Comparison of ENCODE assay signal across 8 cellular contexts in genomic region chr6:137341721-137342195, GRCh38.
DNase-seq lines count a peak whose midpoint lies in the region; ATAC-seq, FAIRE-seq and TF ChIP-seq lines count a peak whose summit lies in the region.

No MANE protein-coding gene starts in this region.

- no peak for TF ChIP-seq POLR2A in vagina (IDR thresholded peaks at IDR 0.05)

- H3K4me3 ChIP-seq in retinal pigment epithelial cell (ENCODE audit: low read length) (no peak overlapping the region), vagina (no peak overlapping the region)

- FAIRE-seq in GM19239 (lab: Jason Lieb, UNC), result no peak

- H3K9me3 ChIP-seq in vagina, result no peaks in the 10 kb centered on the region

- peak; percentile 66 for DNase-seq in GM03348 (ENCODE audit: low spot score)
- DNase-seq in NCI-H1417 (lab: John Stamatoyannopoulos, UW), result peak in 2 of 3 experiments; percentile 52 to 80
- peak; percentile 39 for DNase-seq in activated CD4-positive, alpha-beta T cell treated with anti-CD3 and anti-CD28 coated beads, Interleukin-2, amount 50 U/mL, for 1 hour
- peak; percentile 97 for DNase-seq in fibroblast of gingiva (ENCODE audit: low read depth)
- no peak for DNase-seq in retinal pigment epithelial cell (ENCODE audit: low read depth)
- DNase-seq in vagina (ENCODE audit: extremely low spot score in 2 of 2), result no peak
- DNase-seq in GM19239 (ENCODE audit: insufficient read length, low spot score), result no peak

- intact Hi-C loops in vagina (cut with DNase I), result no loop called here

- H3K27ac ChIP-seq in vagina, result no peak overlapping the region

- no peaks in the 10 kb centered on the region for H3K36me3 ChIP-seq in vagina

- H3K27me3 ChIP-seq in vagina, result no peaks in the 10 kb centered on the region

- no peak for ATAC-seq in HG02938 (IDR thresholded peaks at IDR 0.05; ENCODE audit: unreplicated experiment)

- peaks cover 9% of the 10 kb centered on the region for H3K4me1 ChIP-seq in vagina

- peak; percentile 40 for TF ChIP-seq CTCF in retinal pigment epithelial cell (conservative IDR thresholded peaks at IDR 0.05; ENCODE audit: low read depth, low read length)
- no peak for TF ChIP-seq CTCF in vagina (IDR thresholded peaks at IDR 0.05)

Comparison
In these comparisons a context has a peak if more than half of its experiments do, and no peak if none do; other contexts are left out.
1. DNase-seq: peak in GM03348 (single experiment), NCI-H1417 (2 of 3), activated CD4-positive, alpha-beta T cell treated with anti-CD3 and anti-CD28 coated beads, Interleukin-2, amount 50 U/mL, for 1 hour (single experiment) and fibroblast of gingiva (single experiment); none in retinal pigment epithelial cell (single experiment), vagina (0 of 2) and GM19239 (single experiment).